Comparison of ENCODE assay signal across 8 cellular contexts in the genomic region with DNA sequence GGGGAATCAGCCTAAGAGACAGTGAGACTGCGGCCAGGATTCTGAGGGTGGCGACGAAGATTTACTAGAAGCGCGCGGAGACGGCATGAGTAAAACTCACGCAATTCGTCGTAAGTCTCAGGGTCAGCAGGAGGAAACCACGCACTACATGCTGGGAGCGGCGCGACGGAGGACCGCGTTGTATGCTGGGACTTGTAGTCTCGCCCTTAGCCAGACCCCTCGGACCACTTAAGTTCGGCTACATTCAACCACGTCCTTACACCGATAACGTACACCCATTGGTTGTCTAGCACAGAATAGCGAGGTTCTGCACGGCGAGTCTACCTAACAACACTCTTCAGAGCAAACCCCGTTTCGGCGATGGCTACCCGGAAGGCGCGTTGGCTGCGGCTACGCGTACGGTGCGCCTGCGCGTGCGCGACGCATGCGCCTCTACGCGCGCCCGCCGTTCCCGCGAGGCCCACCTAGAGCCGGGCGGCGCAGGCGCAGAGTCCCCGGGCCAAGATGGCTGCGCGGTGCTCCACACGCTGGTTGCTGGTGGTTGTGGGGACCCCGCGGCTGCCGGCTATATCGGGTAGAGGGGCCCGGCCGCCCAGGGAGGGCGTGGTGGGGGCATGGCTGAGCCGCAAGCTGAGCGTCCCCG. TPM values are rescaled to one million over a fixed set of nuclear protein-coding genes. Genes with fewer than 3 reads are reported as not detected.
DNase-seq lines count a peak whose midpoint lies in the region; ATAC-seq lines count a peak whose summit lies in the region.

Gene DNAJA3 (plus strand): TSS at position 491 of the 643 bp plus-strand sequence. CDS start 14 bp downstream, at position 505.

- H3K27me3 ChIP-seq in effector memory CD4-positive, alpha-beta T cell (replicated peaks; ENCODE audit: control insufficient read depth, insufficient read depth, low read length, poor library complexity, severe bottlenecking), result no peaks in the 10 kb centered on the region

- no peaks in the 10 kb centered on the region for H3K36me3 ChIP-seq in effector memory CD4-positive, alpha-beta T cell (ENCODE audit: control insufficient read depth, insufficient read depth, low read length)

- peak within 1 kb of the TSS; percentile 99 for H3K27ac ChIP-seq in effector memory CD4-positive, alpha-beta T cell (ENCODE audit: insufficient read depth, low read length, poor library complexity, severe bottlenecking)

- H3K9me3 ChIP-seq in effector memory CD4-positive, alpha-beta T cell (ENCODE audit: control insufficient read depth, low read length), result no peaks in the 10 kb centered on the region

- ATAC-seq in GM21360 (IDR thresholded peaks at IDR 0.05; ENCODE audit: unreplicated experiment), result peak; percentile 79

- H3K4me1 ChIP-seq in effector memory CD4-positive, alpha-beta T cell (ENCODE audit: control insufficient read depth, insufficient read depth, low read length, poor library complexity, severe bottlenecking), result peaks cover 16% of the 10 kb centered on the region

- DNase-seq in COLO829 (ENCODE audit: low spot score) (peak; percentile 96), HT-29 (ENCODE audit: low spot score) (peak; percentile 96), lung microvascular endothelial cell (ENCODE audit: low read depth in 2 of 2) (peak; percentile 94 to 97)
- peak; percentile 92 for DNase-seq in NK-92 treated with Interleukin-12 subunit alpha and Interleukin-12 subunit beta, amount 100 ng/mL, for 24 hours (lab: John Stamatoyannopoulos, UW)
- DNase-seq in activated CD8-positive, alpha-beta memory T cell treated with anti-CD3 and anti-CD28 coated beads for 24 hours, result peak; percentile 98
- DNase-seq in effector memory CD4-positive, alpha-beta T cell, result peak; percentile 84 to 88 (median 84)
- DNase-seq in stimulated activated CD4-positive, alpha-beta T cell treated with anti-CD3 and anti-CD28 coated beads, TNF-alpha, amount 100 ng/mL, for 4 hours (ENCODE audit: low read depth in 3 of 3), result peak; percentile 82 to 86 (median 83)

- H3K4me3 ChIP-seq in effector memory CD4-positive, alpha-beta T cell (ENCODE audit: insufficient read depth, low read depth, low read length, poor library complexity, severe bottlenecking), result peak within 1 kb of the TSS; percentile 94

RNA-seq across cellular contexts. Expression of gene DNAJA3, which starts in this region (rescaled TPM):
- 82.4 and 86.9 TPM in 2 replicates for total RNA-seq in HT-29 (2014; rRNA removed; shearing (Covaris generic))
- total RNA-seq in lung microvascular endothelial cell, result 26.8 and 37.9 TPM in 2 replicates

Comparison
In these comparisons a context has a peak if more than half of its experiments do, and no peak if none do; other contexts are left out.
1. Peak in every context shown above with its lines: DNase-seq, ATAC-seq, H3K4me3 ChIP-seq and H3K27ac ChIP-seq.